In the genomic region with DNA sequence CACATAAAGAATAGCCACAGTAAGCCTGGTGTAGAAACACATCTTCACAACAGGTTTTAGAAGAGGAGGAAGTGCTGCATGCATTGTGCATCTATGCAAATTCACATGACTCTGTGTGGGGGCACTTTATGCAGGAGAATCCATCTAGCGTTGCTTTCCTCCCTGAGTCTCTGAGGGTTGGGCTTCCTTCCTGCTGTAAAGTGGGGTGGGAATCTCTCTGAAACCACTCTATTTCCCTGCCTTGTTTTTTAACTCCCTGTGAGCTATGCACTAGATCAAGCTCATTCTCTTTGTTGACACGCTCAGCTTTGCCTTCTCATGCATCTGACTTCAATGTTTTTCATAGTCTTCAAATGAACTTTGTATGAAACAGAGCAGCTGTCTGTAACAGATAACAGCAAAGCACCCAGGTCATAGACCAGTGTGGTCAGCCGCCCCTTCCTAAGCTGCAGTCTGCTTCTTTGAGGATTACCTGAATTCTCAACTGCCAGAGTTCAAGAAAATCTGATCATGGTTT, we compare ENCODE assay signal across 9 cellular contexts.
A peak's percentile ranks its signal among the peaks of the same experiment; 100 is the strongest.
DNase-seq lines count a peak whose midpoint lies in the region; ATAC-seq, FAIRE-seq and TF ChIP-seq lines count a peak whose summit lies in the region.
"Had no signal": no experiment of that assay in that cellular context is flagged by ENCODE, and none has a peak within 500 bp of the region (broad histone marks: within the 10 kb centered on the region; RNA-seq: fewer than 3 reads in every experiment).

No MANE protein-coding gene starts in this region.

- RAD21 ChIA-PET in GM12878 (lab: Charles Lee; ENCODE audit: unreplicated experiment): no interaction called here

- peak; percentile 99 for FAIRE-seq in GM12878 (lab: Jason Lieb, UNC)

- H3K27me3 Mint-ChIP-seq in HFFc6 (ENCODE audit: insufficient read depth): no peaks in the 10 kb centered on the region

- no peaks in the 10 kb centered on the region for H4K20me1 ChIP-seq in GM12878 (ENCODE audit: control insufficient read depth, insufficient read depth)

- no peak overlapping the region for H3K27ac Mint-ChIP-seq in HFFc6

- H3K36me3 Mint-ChIP-seq in HFFc6 (ENCODE audit: low read depth): no peaks in the 10 kb centered on the region

- no peaks in the 10 kb centered on the region for H3K9me3 Mint-ChIP-seq in HFFc6

- peak overlapping the region; percentile 75 for H2AFZ ChIP-seq in GM12878 (ENCODE audit: control insufficient read depth, low read depth, low read length)

- H3K4me3 Mint-ChIP-seq in HFFc6: no peak overlapping the region

- peak overlapping the region; percentile 4; the same call in 1 of the 2 replicates for H3K27ac ChIP-seq in GM12878 (ENCODE audit: control insufficient read depth, insufficient read depth)
- H3K27ac ChIP-seq in substantia nigra (ENCODE audit: low read depth, low read length, poor library complexity, severe bottlenecking): no peak overlapping the region
- H3K27ac ChIP-seq: HL-60 had no signal

- no peak overlapping the region for H3K4me3 ChIP-seq in GM12865 (ENCODE audit: low read depth, low read length)
- H3K4me3 ChIP-seq in GM12878: no peak overlapping the region

- no peak for TF ChIP-seq POLR2A in GM12878 (IDR thresholded peaks at IDR 0.05; ENCODE audit: low read depth, low read length)

- no peaks in the 10 kb centered on the region for H3K27me3 ChIP-seq in GM12878 (replicated peaks in 1 of 2; ENCODE audit: control insufficient read depth in 2 of 2, insufficient read depth in 2 of 2, low read length in 1 of 2)

- peak; percentile 96 for ATAC-seq in GM21381 (IDR thresholded peaks at IDR 0.05; ENCODE audit: unreplicated experiment)
- ATAC-seq in HG03520 (IDR thresholded peaks at IDR 0.05; ENCODE audit: unreplicated experiment): peak; percentile 94
- peak; percentile 94 for ATAC-seq in GM12878

- no peak overlapping the region for H3K9ac ChIP-seq in GM12878 (ENCODE audit: control insufficient read depth, insufficient read depth, low read length)

- no peak for TF ChIP-seq CTCF in GM12865 (IDR thresholded peaks at IDR 0.05; ENCODE audit: insufficient read depth, low read depth, low read length, missing control alignments)
- TF ChIP-seq CTCF in GM12878 (IDR thresholded peaks at IDR 0.05 in 2 of 3, conservative IDR thresholded peaks at IDR 0.05 in 1 of 3; ENCODE audit: control insufficient read depth in 2 of 3, extremely low read depth in 1 of 3, insufficient read depth in 1 of 3, low read depth in 3 of 3, low read length in 3 of 3): no peak
- TF ChIP-seq CTCF in HFFc6 (IDR thresholded peaks at IDR 0.05): no peak

- in situ Hi-C loops in GM12878 (cut with MboI): no loop called here

- no TSS peak for BruUV-seq in GM12878 (replicated peaks; lab: Mats Ljungman, UMichigan)

- H3K4me2 ChIP-seq in GM12878 (ENCODE audit: control insufficient read depth, insufficient read depth): peak overlapping the region; percentile 14; the same call in 1 of the 2 replicates

- CTCF ChIA-PET in GM12878 (lab: Yijun Ruan, JAX): interaction anchor here (1.2 kb wide), 1 partner anchor 8 kb away, joined by 3 read pairs; no protein-coding TSS in a partner anchor

- H3K79me2 ChIP-seq in GM12878 (ENCODE audit: control insufficient read depth, insufficient read depth, low read length): no peaks in the 10 kb centered on the region

- no peaks in the 10 kb centered on the region; the same call in 2 of the 3 replicates for H3K9me3 ChIP-seq in GM12878 (replicated peaks; ENCODE audit: control insufficient read depth, insufficient read depth, low read length)

- SMC1A ChIA-PET in GM12878 (lab: Charles Lee; ENCODE audit: uncharacterized antibody, unreplicated experiment): interaction anchor here (0.9 to 2.0 kb wide), 3 partner anchors 13 to 160 kb away, joined by 3 to 7 read pairs (median 3); no protein-coding TSS in a partner anchor

- no peaks in the 10 kb centered on the region for H3K36me3 ChIP-seq in GM12878 (ENCODE audit: control insufficient read depth in 2 of 2, insufficient read depth in 2 of 2, low read length in 1 of 2)

- no peak for TF ChIP-seq EP300 in GM12878 (IDR thresholded peaks at IDR 0.05; ENCODE audit: borderline replicate concordance in 1 of 2, control insufficient read depth in 1 of 2, low read depth in 2 of 2, low read length in 2 of 2)

- H3K4me1 ChIP-seq in GM12878 (ENCODE audit: control insufficient read depth, insufficient read depth, low read length): peaks cover 8% of the 10 kb centered on the region

- DNase-seq in GM12865 (ENCODE audit: low read depth) (peak; percentile 71), GM12878 (ENCODE audit: low read depth, low spot score) (peak; percentile 72), substantia nigra (lab: John Stamatoyannopoulos, UW) (no peak), HFFc6 (no peak), Ammon's horn (ENCODE audit: low spot score) (no peak), cerebellar nuclear complex (lab: John Stamatoyannopoulos, UW) (no peak)

- H3K4me1 Mint-ChIP-seq in HFFc6 (ENCODE audit: low read depth): peaks cover 39% of the 10 kb centered on the region

- TF ChIP-seq RAD21 in GM12878 (IDR thresholded peaks at IDR 0.05; ENCODE audit: insufficient read depth, low read depth, low read length): no peak

- POLR2A ChIA-PET in GM12878 (lab: Charles Lee): no interaction called here

- 13% methylated on average over 3 of the region's 3 CpGs for WGBS in GM12878 (ENCODE audit: insufficient coverage, insufficient replicate concordance, low lambda C conversion rate, missing lambda C conversion rate)

- intact Hi-C loops in GM12878 (cut with micrococcal nuclease; ENCODE audit: unreplicated experiment): no loop called here

TF ChIP-seq in GM12878, 131 proteins besides CTCF, POLR2A, EP300 and RAD21:
- TF ChIP-seq POU2F2 (IDR thresholded peaks at IDR 0.05; ENCODE audit: borderline replicate concordance, low read depth, low read length): peak; percentile 98
- 0 out of 2 replicates have a peak, but pooled peaks have one; percentile 66 for TF ChIP-seq ASH2L (IDR thresholded peaks at IDR 0.05; ENCODE audit: borderline replicate concordance, low read depth)
- peak; percentile 32; the same call in 1 of the 2 replicates for TF ChIP-seq RUNX3 (IDR thresholded peaks at IDR 0.05; ENCODE audit: low read length)
- TF ChIP-seq MTA3 (IDR thresholded peaks at IDR 0.05; ENCODE audit: borderline replicate concordance, low read length): no peak
- TF ChIP-seq, protein P1, sequence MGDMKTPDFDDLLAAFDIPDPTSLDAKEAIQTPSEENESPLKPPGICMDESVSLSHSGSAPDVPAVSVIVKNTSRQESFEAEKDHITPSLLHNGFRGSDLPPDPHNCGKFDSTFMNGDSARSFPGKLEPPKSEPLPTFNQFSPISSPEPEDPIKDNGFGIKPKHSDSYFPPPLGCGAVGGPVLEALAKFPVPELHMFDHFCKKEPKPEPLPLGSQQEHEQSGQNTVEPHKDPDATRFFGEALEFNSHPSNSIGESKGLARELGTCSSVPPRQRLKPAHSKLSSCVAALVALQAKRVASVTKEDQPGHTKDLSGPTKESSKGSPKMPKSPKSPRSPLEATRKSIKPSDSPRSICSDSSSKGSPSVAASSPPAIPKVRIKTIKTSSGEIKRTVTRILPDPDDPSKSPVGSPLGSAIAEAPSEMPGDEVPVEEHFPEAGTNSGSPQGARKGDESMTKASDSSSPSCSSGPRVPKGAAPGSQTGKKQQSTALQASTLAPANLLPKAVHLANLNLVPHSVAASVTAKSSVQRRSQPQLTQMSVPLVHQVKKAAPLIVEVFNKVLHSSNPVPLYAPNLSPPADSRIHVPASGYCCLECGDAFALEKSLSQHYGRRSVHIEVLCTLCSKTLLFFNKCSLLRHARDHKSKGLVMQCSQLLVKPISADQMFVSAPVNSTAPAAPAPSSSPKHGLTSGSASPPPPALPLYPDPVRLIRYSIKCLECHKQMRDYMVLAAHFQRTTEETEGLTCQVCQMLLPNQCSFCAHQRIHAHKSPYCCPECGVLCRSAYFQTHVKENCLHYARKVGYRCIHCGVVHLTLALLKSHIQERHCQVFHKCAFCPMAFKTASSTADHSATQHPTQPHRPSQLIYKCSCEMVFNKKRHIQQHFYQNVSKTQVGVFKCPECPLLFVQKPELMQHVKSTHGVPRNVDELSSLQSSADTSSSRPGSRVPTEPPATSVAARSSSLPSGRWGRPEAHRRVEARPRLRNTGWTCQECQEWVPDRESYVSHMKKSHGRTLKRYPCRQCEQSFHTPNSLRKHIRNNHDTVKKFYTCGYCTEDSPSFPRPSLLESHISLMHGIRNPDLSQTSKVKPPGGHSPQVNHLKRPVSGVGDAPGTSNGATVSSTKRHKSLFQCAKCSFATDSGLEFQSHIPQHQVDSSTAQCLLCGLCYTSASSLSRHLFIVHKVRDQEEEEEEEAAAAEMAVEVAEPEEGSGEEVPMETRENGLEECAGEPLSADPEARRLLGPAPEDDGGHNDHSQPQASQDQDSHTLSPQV (IDR thresholded peaks at IDR 0.05): no peak
- no peak for TF ChIP-seq RB1 (IDR thresholded peaks at IDR 0.05; ENCODE audit: borderline replicate concordance)
- peak; percentile 65; the same call in 1 of the 2 replicates for TF ChIP-seq EED (IDR thresholded peaks at IDR 0.05; ENCODE audit: low read depth)
- peak; percentile 84 for TF ChIP-seq SPI1 (IDR thresholded peaks at IDR 0.05; ENCODE audit: borderline replicate concordance, insufficient read depth, low read depth, low read length)
- TF ChIP-seq MYC (IDR thresholded peaks at IDR 0.05; ENCODE audit: insufficient read depth, insufficient read length, insufficient replicate concordance, low read length, severe bottlenecking): no peak
- TF ChIP-seq CREM (IDR thresholded peaks at IDR 0.05; ENCODE audit: low read depth): 0 out of 2 replicates have a peak, but pooled peaks have one; percentile 14
TF ChIP-seq in GM12878: peak in this region for 6.

Comparison
In these comparisons a context has a peak if more than half of its experiments do, and no peak if none do; other contexts are left out.
1. DNase-seq: peak in GM12865 (single experiment) and GM12878 (single experiment); none in substantia nigra (0 of 49), HFFc6 (single experiment), Ammon's horn (single experiment) and cerebellar nuclear complex (0 of 2).
2. Peak in every context shown above with its lines, with median percentiles within 50 percentile points of each other: ATAC-seq.